Comparison of ENCODE assay signal across 30 cellular contexts in the genomic region with DNA sequence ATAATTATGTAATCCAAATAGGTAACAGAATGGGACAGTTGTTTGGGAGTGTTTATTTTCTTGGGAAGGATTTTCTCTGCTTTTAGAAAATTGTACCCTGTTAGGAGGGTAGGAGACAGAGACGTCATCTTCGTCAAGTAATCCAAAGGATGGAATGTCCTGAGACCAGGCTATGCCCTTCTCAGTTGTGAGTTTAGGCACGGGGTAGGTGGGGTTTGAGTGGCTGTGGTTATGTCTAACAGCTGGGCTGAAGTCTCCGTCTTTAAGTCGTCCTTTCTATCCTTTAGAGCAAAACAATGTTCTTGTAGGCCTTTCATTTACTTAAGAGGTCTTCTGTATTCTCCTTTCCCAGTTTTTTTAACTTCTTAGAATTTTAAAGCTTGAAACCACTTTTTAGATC.
"Had no signal": no experiment of that assay in that cellular context is flagged by ENCODE, and none has a peak within 500 bp of the region (broad histone marks: within the 10 kb centered on the region; RNA-seq: fewer than 3 reads in every experiment).

No MANE protein-coding gene starts in this region.

- DNase-seq: activated CD4-positive, alpha-beta memory T cell treated with anti-CD3 and anti-CD28 coated beads for 36 hours; activated CD4-positive, alpha-beta T cell treated with anti-CD3 and anti-CD28 coated beads, Interleukin-2, amount 10 ng/mL, durations not matched to agents 24 days and 14 days; activated CD8-positive, alpha-beta memory T cell treated with anti-CD3 and anti-CD28 coated beads, Interleukin-2, amount 50 U/mL, for 4 hours; activated effector memory CD4-positive, alpha-beta T cell treated with anti-CD3 and anti-CD28 coated beads, Interleukin-2, amount 50 U/mL, for 16 hours; activated naive CD4-positive, alpha-beta T cell treated with anti-CD3 and anti-CD28 coated beads for 36 hours; activated naive CD8-positive, alpha-beta T cell treated with anti-CD3 and anti-CD28 coated beads for 36 hours; activated T-cell treated with anti-CD3 and anti-CD28 coated beads, Interleukin-2, amount 50 U/mL, for 1 hour; adrenal gland; brain microvascular endothelial cell; dorsolateral prefrontal cortex; effector memory CD4-positive, alpha-beta T cell; foreskin fibroblast; head of caudate nucleus; mesendoderm; posterior cingulate gyrus; right lobe of liver; stimulated activated CD4-positive, alpha-beta T cell treated with anti-CD3 and anti-CD28 coated beads, Interleukin-4, amount 100 ng/mL, for 4 hours; stimulated activated CD8-positive, alpha-beta memory T cell treated with anti-CD3 and anti-CD28 coated beads, Interleukin-4, amount 100 ng/mL, for 48 hours; stimulated activated naive CD8-positive, alpha-beta T cell treated with anti-CD3 and anti-CD28 coated beads, Interleukin-15, amount 100 ng/mL, for 72 hours; T-helper 1 cell; tibial artery had no signal

- H3K27me3 ChIP-seq: adrenal gland, brain microvascular endothelial cell, right lobe of liver had no signal

- H3K27ac ChIP-seq: adrenal gland, brain microvascular endothelial cell, coronary artery, dorsolateral prefrontal cortex, skin epidermis, tibial artery, VCaP had no signal

- ATAC-seq: activated CD4-positive, CD25-positive, alpha-beta regulatory T cell treated with anti-CD3 and anti-CD28 coated beads, Interleukin-2, amount 50 U/mL, for 24 hours; left lobe of liver; natural killer cell treated with Interleukin-12 subunit alpha and Interleukin-12 subunit beta and Interleukin-15 and Interleukin-18, amount 100 ng/mL, for 72 hours; right lobe of liver; stimulated activated memory B cell treated with anti-CD40 and anti-IgM and Interleukin-4, amounts not matched to agents 10 μg/mL and 1 μg/mL and 100 μg/mL, for 72 hours; stimulated activated naive CD8-positive, alpha-beta T cell treated with anti-CD3 and anti-CD28 coated beads, Interleukin-15, amount 100 ng/mL, for 72 hours had no signal

- H3K9me3 Mint-ChIP-seq: activated CD4-positive, alpha-beta memory T cell treated with anti-CD3 and anti-CD28 coated beads for 36 hours; activated naive CD4-positive, alpha-beta T cell treated with anti-CD3 and anti-CD28 coated beads for 36 hours; activated naive CD8-positive, alpha-beta T cell treated with anti-CD3 and anti-CD28 coated beads for 36 hours; activated T-helper 1 cell treated with anti-CD3 and anti-CD28 coated beads, Interleukin-12 subunit alpha, Interleukin-12 subunit beta, Interleukin-2, Interleukin-4 antibody, amounts not matched to agents 30 ng/mL and 10 ng/mL and 1 ng/mL, durations not matched to agents 14 hours and 24 hours and 36 hours; natural killer cell treated with Interleukin-12 subunit alpha and Interleukin-12 subunit beta and Interleukin-15 and Interleukin-18, amount 100 ng/mL, for 72 hours; stimulated activated memory B cell treated with anti-CD40 and anti-IgM and Interleukin-4, amounts not matched to agents 10 μg/mL and 1 μg/mL and 100 μg/mL, for 72 hours; stimulated activated naive CD8-positive, alpha-beta T cell treated with anti-CD3 and anti-CD28 coated beads, Interleukin-15, amount 100 ng/mL, for 72 hours had no signal

- H3K36me3 Mint-ChIP-seq: stimulated activated memory B cell treated with anti-CD40 and anti-IgM and Interleukin-4, amounts not matched to agents 10 μg/mL and 1 μg/mL and 100 μg/mL, for 72 hours had no signal

- H3K27ac Mint-ChIP-seq: activated CD4-positive, alpha-beta memory T cell treated with anti-CD3 and anti-CD28 coated beads for 36 hours; activated CD4-positive, alpha-beta T cell treated with anti-CD3 and anti-CD28 coated beads, Interleukin-2, amount 10 ng/mL, durations not matched to agents 24 days and 14 days; activated naive CD4-positive, alpha-beta T cell treated with anti-CD3 and anti-CD28 coated beads for 36 hours; activated naive CD8-positive, alpha-beta T cell treated with anti-CD3 and anti-CD28 coated beads for 36 hours; activated T-helper 1 cell treated with anti-CD3 and anti-CD28 coated beads, Interleukin-12 subunit alpha, Interleukin-12 subunit beta, Interleukin-2, Interleukin-4 antibody, amounts not matched to agents 30 ng/mL and 10 ng/mL and 1 ng/mL, durations not matched to agents 14 hours and 24 hours and 36 hours; natural killer cell treated with Interleukin-12 subunit alpha and Interleukin-12 subunit beta and Interleukin-15 and Interleukin-18, amount 100 ng/mL, for 72 hours; stimulated activated memory B cell treated with anti-CD40 and anti-IgM and Interleukin-4, amounts not matched to agents 10 μg/mL and 1 μg/mL and 100 μg/mL, for 72 hours; stimulated activated naive CD8-positive, alpha-beta T cell treated with anti-CD3 and anti-CD28 coated beads, Interleukin-15, amount 100 ng/mL, for 72 hours had no signal

- H3K27me3 Mint-ChIP-seq: stimulated activated naive CD8-positive, alpha-beta T cell treated with anti-CD3 and anti-CD28 coated beads, Interleukin-15, amount 100 ng/mL, for 72 hours had no signal

- H3K4me3 ChIP-seq: adrenal gland, coronary artery, dorsolateral prefrontal cortex, lung, right lobe of liver, skin epidermis, tibial artery had no signal

- H3K4me3 Mint-ChIP-seq: activated CD4-positive, alpha-beta memory T cell treated with anti-CD3 and anti-CD28 coated beads for 36 hours; activated CD4-positive, alpha-beta T cell treated with anti-CD3 and anti-CD28 coated beads, Interleukin-2, amount 10 ng/mL, durations not matched to agents 24 days and 14 days; activated naive CD4-positive, alpha-beta T cell treated with anti-CD3 and anti-CD28 coated beads for 36 hours; activated naive CD8-positive, alpha-beta T cell treated with anti-CD3 and anti-CD28 coated beads for 36 hours; activated T-helper 1 cell treated with anti-CD3 and anti-CD28 coated beads, Interleukin-12 subunit alpha, Interleukin-12 subunit beta, Interleukin-2, Interleukin-4 antibody, amounts not matched to agents 30 ng/mL and 10 ng/mL and 1 ng/mL, durations not matched to agents 14 hours and 24 hours and 36 hours; natural killer cell treated with Interleukin-12 subunit alpha and Interleukin-12 subunit beta and Interleukin-15 and Interleukin-18, amount 100 ng/mL, for 72 hours; stimulated activated memory B cell treated with anti-CD40 and anti-IgM and Interleukin-4, amounts not matched to agents 10 μg/mL and 1 μg/mL and 100 μg/mL, for 72 hours; stimulated activated naive CD8-positive, alpha-beta T cell treated with anti-CD3 and anti-CD28 coated beads, Interleukin-15, amount 100 ng/mL, for 72 hours had no signal

- H3K9me3 ChIP-seq: adrenal gland, right lobe of liver, tibial artery had no signal

- H3K36me3 ChIP-seq: brain microvascular endothelial cell had no signal
